ENCODE assay signal across 34 cellular contexts in genomic region chr11:83557638-83558037, GRCh38.
"Had no signal": no experiment of that assay in that cellular context is flagged by ENCODE, and none has a peak within 500 bp of the region (broad histone marks: within the 10 kb centered on the region; RNA-seq: fewer than 3 reads in every experiment).

No MANE protein-coding gene starts in this region.

- H3K9ac ChIP-seq: KMS-11 had no signal

- ATAC-seq: activated CD4-positive, alpha-beta T cell treated with anti-CD3 and anti-CD28 coated beads for 36 hours; activated CD4-positive, CD25-positive, alpha-beta regulatory T cell treated with anti-CD3 and anti-CD28 coated beads, Interleukin-2, amount 50 U/mL, for 24 hours; activated CD8-positive, alpha-beta T cell treated with anti-CD3 and anti-CD28 coated beads, Interleukin-2, amount 10 ng/mL, durations not matched to agents 7 days and 5 days; activated naive CD4-positive, alpha-beta T cell treated with anti-CD3 and anti-CD28 coated beads, Interleukin-2, amount 50 U/mL, for 72 hours; activated T-cell treated with anti-CD3 and anti-CD28 coated beads, Interleukin-2, amount 50 U/mL, for 4 hours; body of pancreas; T-cell; T-helper 17 cell had no signal

- H3K4me3 ChIP-seq: adrenal gland, body of pancreas, breast epithelium, SJCRH30, SK-N-MC had no signal

- H3K27me3 ChIP-seq: adrenal gland, body of pancreas, breast epithelium, SJCRH30 had no signal

- DNase-seq: activated CD4-positive, alpha-beta T cell treated with anti-CD3 and anti-CD28 coated beads for 36 hours; activated CD4-positive, alpha-beta T cell treated with anti-CD3 and anti-CD28 coated beads, Interleukin-2, amount 10 ng/mL, durations not matched to agents 7 days and 5 days; activated CD4-positive, alpha-beta T cell treated with anti-CD3 and anti-CD28 coated beads, Interleukin-2, amount 50 U/mL, for 48 hours; activated CD8-positive, alpha-beta T cell treated with anti-CD3 and anti-CD28 coated beads, Interleukin-2, amount 10 ng/mL, durations not matched to agents 7 days and 5 days; activated gamma-delta T cell treated with Interleukin-2 at 50 U/mL for 16 hours; activated naive CD4-positive, alpha-beta T cell treated with anti-CD3 and anti-CD28 coated beads for 36 hours; activated T-cell treated with anti-CD3 and anti-CD28 coated beads, Interleukin-2, amount 50 U/mL, for 4 hours; adrenal gland; body of pancreas; MM.1S; MV-4-11; NCI-H1092 treated with DMSO at 0.1 percent for 48 hours; NCI-H1417; NCI-H146; NCI-H187; NCI-H2029 treated with DMSO at 0.1 percent for 48 hours; NCI-H2107; NCI-H2171; NCI-H510A; NCI-H526; NCI-H748 treated with DMSO at 0.1 percent for 48 hours; NK-92 treated with Interleukin-12 subunit alpha and Interleukin-12 subunit beta, amount 100 ng/mL, for 24 hours; SHP77; SJCRH30; T-cell; T-helper 17 cell; T-helper 9 cell; WERI-Rb-1 had no signal

- H3K27ac Mint-ChIP-seq: activated CD4-positive, alpha-beta T cell treated with anti-CD3 and anti-CD28 coated beads for 36 hours; activated CD4-positive, alpha-beta T cell treated with anti-CD3 and anti-CD28 coated beads, Interleukin-2, amount 10 ng/mL, durations not matched to agents 7 days and 5 days; activated CD8-positive, alpha-beta T cell treated with anti-CD3 and anti-CD28 coated beads, Interleukin-2, amount 10 ng/mL, durations not matched to agents 7 days and 5 days; activated naive CD4-positive, alpha-beta T cell treated with anti-CD3 and anti-CD28 coated beads for 36 hours; activated naive CD4-positive, alpha-beta T cell treated with anti-CD3 and anti-CD28 coated beads, Interleukin-2, amount 50 U/mL, for 72 hours; activated T-helper 1 cell treated with anti-CD3 and anti-CD28 coated beads, Interleukin-12 subunit alpha, Interleukin-12 subunit beta, Interleukin-2, Interleukin-4 antibody, amounts not matched to agents 30 ng/mL and 10 ng/mL and 1 ng/mL, durations not matched to agents 14 hours and 24 hours and 36 hours; T-cell; T-helper 17 cell had no signal

- H3K4me1 Mint-ChIP-seq: activated CD4-positive, alpha-beta T cell treated with anti-CD3 and anti-CD28 coated beads for 36 hours; activated CD4-positive, alpha-beta T cell treated with anti-CD3 and anti-CD28 coated beads, Interleukin-2, amount 10 ng/mL, durations not matched to agents 7 days and 5 days; T-helper 17 cell had no signal

- H3K9me3 ChIP-seq: adrenal gland, body of pancreas, breast epithelium, SJCRH30 had no signal

- H3K27ac ChIP-seq: adrenal gland, body of pancreas, breast epithelium, KMS-11, SJCRH30, SK-N-MC, WERI-Rb-1 had no signal

- H3K36me3 ChIP-seq: adrenal gland, breast epithelium, SJCRH30, WERI-Rb-1 had no signal

- H3K4me1 ChIP-seq: adrenal gland, body of pancreas, breast epithelium, SJCRH30 had no signal

- H3K27me3 Mint-ChIP-seq: activated CD4-positive, alpha-beta T cell treated with anti-CD3 and anti-CD28 coated beads, Interleukin-2, amount 10 ng/mL, durations not matched to agents 7 days and 5 days; T-helper 17 cell had no signal

- H3K4me2 ChIP-seq: KMS-11 had no signal

- H3K9me3 Mint-ChIP-seq: activated CD4-positive, alpha-beta T cell treated with anti-CD3 and anti-CD28 coated beads, Interleukin-2, amount 10 ng/mL, durations not matched to agents 7 days and 5 days; activated naive CD4-positive, alpha-beta T cell treated with anti-CD3 and anti-CD28 coated beads for 36 hours; activated naive CD4-positive, alpha-beta T cell treated with anti-CD3 and anti-CD28 coated beads, Interleukin-2, amount 50 U/mL, for 72 hours; activated T-cell treated with anti-CD3 and anti-CD28 coated beads, Interleukin-2, amount 50 U/mL, for 4 hours; activated T-helper 1 cell treated with anti-CD3 and anti-CD28 coated beads, Interleukin-12 subunit alpha, Interleukin-12 subunit beta, Interleukin-2, Interleukin-4 antibody, amounts not matched to agents 30 ng/mL and 10 ng/mL and 1 ng/mL, durations not matched to agents 14 hours and 24 hours and 36 hours; T-cell had no signal

- H3K36me3 Mint-ChIP-seq: activated naive CD4-positive, alpha-beta T cell treated with anti-CD3 and anti-CD28 coated beads, Interleukin-2, amount 50 U/mL, for 72 hours; T-cell had no signal

- H3K4me3 Mint-ChIP-seq: activated CD4-positive, alpha-beta T cell treated with anti-CD3 and anti-CD28 coated beads for 36 hours; activated CD4-positive, alpha-beta T cell treated with anti-CD3 and anti-CD28 coated beads, Interleukin-2, amount 10 ng/mL, durations not matched to agents 7 days and 5 days; activated CD8-positive, alpha-beta T cell treated with anti-CD3 and anti-CD28 coated beads, Interleukin-2, amount 10 ng/mL, durations not matched to agents 7 days and 5 days; activated naive CD4-positive, alpha-beta T cell treated with anti-CD3 and anti-CD28 coated beads for 36 hours; activated T-cell treated with anti-CD3 and anti-CD28 coated beads, Interleukin-2, amount 50 U/mL, for 4 hours; activated T-helper 1 cell treated with anti-CD3 and anti-CD28 coated beads, Interleukin-12 subunit alpha, Interleukin-12 subunit beta, Interleukin-2, Interleukin-4 antibody, amounts not matched to agents 30 ng/mL and 10 ng/mL and 1 ng/mL, durations not matched to agents 14 hours and 24 hours and 36 hours; T-cell; T-helper 17 cell had no signal
